In the genomic region with DNA sequence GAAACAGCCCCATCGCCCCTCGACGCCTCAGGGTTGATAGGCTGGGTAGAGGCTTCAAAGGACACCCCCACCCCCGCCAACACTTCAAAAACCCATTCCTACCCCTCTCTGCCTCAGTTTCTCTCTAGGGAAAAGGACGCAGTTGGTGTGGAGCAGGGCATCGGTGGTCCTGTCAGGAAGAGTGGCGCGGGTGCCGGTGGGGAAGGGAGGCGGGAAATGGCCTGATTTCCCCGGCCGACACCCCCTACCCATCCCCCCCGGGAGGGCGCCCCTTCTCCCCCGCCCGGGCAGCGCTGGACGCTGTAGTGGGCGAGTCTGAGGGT, we compare ENCODE assay signal across 8 cellular contexts. TPM values are rescaled to one million over a fixed set of nuclear protein-coding genes. Genes with fewer than 3 reads are reported as not detected.
A peak's percentile ranks its signal among the peaks of the same experiment; 100 is the strongest.
DNase-seq lines count a peak whose midpoint lies in the region; ATAC-seq and TF ChIP-seq lines count a peak whose summit lies in the region.

No MANE protein-coding gene starts in this region.

- H3K27ac ChIP-seq in CD8-positive, alpha-beta T cell (ENCODE audit: low read depth, low read length): peak overlapping the region; percentile 40
- H3K27ac ChIP-seq in ascending aorta: peak overlapping the region; percentile 84 to 90
- peak overlapping the region; percentile 91 to 92 for H3K27ac ChIP-seq in lung (ENCODE audit: low read depth in 1 of 2, low read length in 1 of 2)
- peak overlapping the region; percentile 30 to 49 for H3K27ac ChIP-seq in aorta (ENCODE audit: low read depth in 1 of 2, low read length in 2 of 2)

- peak overlapping the region; percentile 88 for H3K4me3 Mint-ChIP-seq in CD8-positive, alpha-beta T cell

- no peak for DNase-seq in CD8-positive, alpha-beta T cell
- no peak for DNase-seq in ascending aorta (ENCODE audit: low spot score in 2 of 2)
- DNase-seq in lung (ENCODE audit: low spot score): no peak
- no peak for DNase-seq in aorta
- no peak for DNase-seq in KBM-7
- DNase-seq in left lobe of liver (ENCODE audit: low spot score): no peak
- DNase-seq in effector CD4-positive, alpha-beta T cell: no peak

- no peak overlapping the region for H3K27ac Mint-ChIP-seq in CD8-positive, alpha-beta T cell

- CTCF ChIA-PET in CD8-positive, alpha-beta T cell (lab: Charles Lee): no interaction called here

- peak overlapping the region; percentile 89 for H3K4me3 ChIP-seq in CD8-positive, alpha-beta T cell (ENCODE audit: low read depth, low read length)
- H3K4me3 ChIP-seq in ascending aorta: peak overlapping the region; percentile 67 to 83
- peak overlapping the region; percentile 66 for H3K4me3 ChIP-seq in lung
- peak overlapping the region; percentile 65 to 75 for H3K4me3 ChIP-seq in aorta (ENCODE audit: low read length in 2 of 2)

- no peaks in the 10 kb centered on the region for H3K36me3 ChIP-seq in CD8-positive, alpha-beta T cell (ENCODE audit: insufficient read depth, low read length)
- H3K36me3 ChIP-seq in ascending aorta (peaks cover 0 to 5% of the 10 kb centered on the region in 2 donors), lung (ENCODE audit: control insufficient read depth in 2 of 2, insufficient read depth in 2 of 2, low read length in 2 of 2) (no peaks in the 10 kb centered on the region), aorta (ENCODE audit: control insufficient read depth in 1 of 2, insufficient read depth in 2 of 2, low read length in 1 of 2) (no peaks in the 10 kb centered on the region)

- POLR2A ChIA-PET in CD8-positive, alpha-beta T cell (lab: Charles Lee): no interaction called here

- intact Hi-C loops in CD8-positive, alpha-beta T cell (cut with DNase I, micrococcal nuclease): no loop called here
- intact Hi-C loops in ascending aorta (cut with DNase I) (loop anchor here (1.0 to 5.0 kb wide), 6 partner anchors 21 to 305 kb away; a partner anchor contains a TSS), aorta (cut with DNase I) (loop anchor here in 1 of 2 donors (2.0 to 5.0 kb wide), 2 partner anchors 22 to 195 kb away; a partner anchor contains a TSS)

- no peaks in the 10 kb centered on the region for H3K4me1 ChIP-seq in CD8-positive, alpha-beta T cell (ENCODE audit: insufficient read depth, low read length)
- H3K4me1 ChIP-seq in ascending aorta (peaks cover 0 to 6% of the 10 kb centered on the region in 2 donors), lung (ENCODE audit: control insufficient read depth in 2 of 2, insufficient read depth in 2 of 2, low read length in 2 of 2) (peaks cover 0 to 3% of the 10 kb centered on the region in 2 donors), aorta (ENCODE audit: control insufficient read depth in 1 of 2, insufficient read depth in 2 of 2, low read length in 2 of 2) (peaks cover 0 to 2% of the 10 kb centered on the region in 2 donors)

- no peaks in the 10 kb centered on the region for H3K9me3 ChIP-seq in CD8-positive, alpha-beta T cell (ENCODE audit: low read length)
- peaks cover 0 to 2% of the 10 kb centered on the region in 2 donors for H3K9me3 ChIP-seq in ascending aorta
- no peaks in the 10 kb centered on the region for H3K9me3 ChIP-seq in lung (ENCODE audit: control insufficient read depth in 2 of 2, insufficient read depth in 1 of 2, low read length in 1 of 2)
- H3K9me3 ChIP-seq in aorta (ENCODE audit: control insufficient read depth, low read length): no peaks in the 10 kb centered on the region

- H3K27me3 ChIP-seq in CD8-positive, alpha-beta T cell (ENCODE audit: insufficient read depth, low read length): no peaks in the 10 kb centered on the region
- no peaks in the 10 kb centered on the region for H3K27me3 ChIP-seq in ascending aorta
- H3K27me3 ChIP-seq in lung (ENCODE audit: control insufficient read depth, insufficient read depth): no peaks in the 10 kb centered on the region
- H3K27me3 ChIP-seq in aorta (ENCODE audit: control insufficient read depth in 1 of 2, insufficient read depth in 2 of 2, low read length in 1 of 2): no peaks in the 10 kb centered on the region

- WGBS in lung, 2 donors: 0 to 1% methylated on average over 10 to 16 of the region's 19 CpGs
- 0 to 2% methylated on average over 17 to 19 of the region's 19 CpGs for WGBS in aorta, 2 donors

- no peaks in the 10 kb centered on the region for H3K27me3 Mint-ChIP-seq in CD8-positive, alpha-beta T cell (ENCODE audit: low read depth)

- no peaks in the 10 kb centered on the region for H3K36me3 Mint-ChIP-seq in CD8-positive, alpha-beta T cell

- H3K4me1 Mint-ChIP-seq in CD8-positive, alpha-beta T cell (ENCODE audit: low read depth): peaks cover 13% of the 10 kb centered on the region

- no peak for ATAC-seq in CD8-positive, alpha-beta T cell
- ATAC-seq in HG02840 (IDR thresholded peaks at IDR 0.05; ENCODE audit: low FRiP score, unreplicated experiment): peak; percentile 12
- no peak for ATAC-seq in lung (ENCODE audit: insufficient read depth, low FRiP score)
- ATAC-seq in aorta (ENCODE audit: low FRiP score): no peak
- no peak for ATAC-seq in left lobe of liver

- no peak for TF ChIP-seq CTCF in CD8-positive, alpha-beta T cell (IDR thresholded peaks at IDR 0.05)
- TF ChIP-seq CTCF in ascending aorta (IDR thresholded peaks at IDR 0.05) (no peak), lung (IDR thresholded peaks at IDR 0.05; ENCODE audit: control extremely low read depth, extremely low read depth) (no peak)

- in situ Hi-C loops in KBM-7 (cut with MboI; ENCODE audit: low pct_unique_long_range_greater_than_20kb, low sequenced_read_pairs): no loop called here

- no peaks in the 10 kb centered on the region for H3K9me3 Mint-ChIP-seq in CD8-positive, alpha-beta T cell

RNA-seq across cellular contexts. Expression of a gene that starts 0.4 kb away (rescaled TPM):
- 1 to 10 TPM; 1.3 to 1.4 TPM for total RNA-seq in CD8-positive, alpha-beta T cell
- total RNA-seq in ascending aorta (24.5 TPM), lung (10 to 100 TPM; 15.3 to 43.7 TPM), aorta (10 to 100 TPM; 31.0 to 38.0 TPM), left lobe of liver (3.1 TPM)
- polyA plus RNA-seq in lung (10 to 100 TPM; 22.5 to 34.7 TPM), aorta (10 to 100 TPM; 12.0 to 40.6 TPM)

RNA-seq across cellular contexts. Expression of a gene that starts 21.9 kb away (rescaled TPM):
- total RNA-seq in CD8-positive, alpha-beta T cell: 10 to 100 TPM; 10.3 to 11.1 TPM
- total RNA-seq in ascending aorta (6.2 TPM), lung (10 to 100 TPM in 1 of 2 donors, 1 to 10 TPM in 1; 6.8 to 15.9 TPM), aorta (10 to 100 TPM in 1 of 2 donors, 1 to 10 TPM in 1; 6.1 to 12.5 TPM), left lobe of liver (5.6 TPM)
- polyA plus RNA-seq in lung (1 to 10 TPM; 2.7 to 4.1 TPM), aorta (1 to 10 TPM; 1.5 to 4.2 TPM)

RNA-seq across cellular contexts. Expression of a gene that starts 33.3 kb away (rescaled TPM):
- 1 to 10 TPM; 2.5 to 2.7 TPM for total RNA-seq in CD8-positive, alpha-beta T cell
- not detected for total RNA-seq in ascending aorta
- 10 to 100 TPM in 1 of 2 donors, 1 to 10 TPM in 1; 7.6 to 39.4 TPM for total RNA-seq in lung
- polyA plus RNA-seq in lung: 10 to 100 TPM; 29.9 to 36.5 TPM
- total RNA-seq in aorta: 1 to 10 TPM; 2.9 to 3.7 TPM
- polyA plus RNA-seq in aorta: 1 to 10 TPM; 2.0 to 3.1 TPM
- total RNA-seq in left lobe of liver: 18.3 TPM

RNA-seq across cellular contexts. Expression of a gene that starts 49.9 kb away (rescaled TPM):
- 10 to 100 TPM; 21.8 to 22.0 TPM for total RNA-seq in CD8-positive, alpha-beta T cell
- 15.6 TPM for total RNA-seq in ascending aorta
- 10 to 100 TPM; 15.3 to 27.8 TPM for total RNA-seq in lung
- polyA plus RNA-seq in lung: 10 to 100 TPM; 10.4 to 12.0 TPM
- total RNA-seq in aorta: 10 to 100 TPM; 12.9 to 13.7 TPM
- polyA plus RNA-seq in aorta: 1 to 10 TPM; 7.7 to 9.3 TPM
- 5.6 TPM for total RNA-seq in left lobe of liver

RNA-seq across cellular contexts. Expression of a gene that starts 56.7 kb away (rescaled TPM):
- total RNA-seq in CD8-positive, alpha-beta T cell: 1 to 10 TPM; 1.9 to 2.6 TPM
- total RNA-seq in ascending aorta: 0.32 TPM
- 10 to 100 TPM; 14.4 to 22.4 TPM for total RNA-seq in lung
- polyA plus RNA-seq in lung: 1 to 10 TPM; 5.2 to 6.6 TPM
- 10 to 100 TPM in 1 of 2 donors, 1 to 10 TPM in 1; 4.6 to 11.1 TPM for total RNA-seq in aorta
- 1 to 10 TPM; 5.3 to 5.6 TPM for polyA plus RNA-seq in aorta
- total RNA-seq in left lobe of liver: 2.0 TPM

Comparison
In these comparisons a context has a peak if more than half of its experiments do, and no peak if none do; other contexts are left out.
1. H3K27ac ChIP-seq: peak in every context shown above with its lines; median percentile 92 in lung; 87 in ascending aorta; 40 in CD8-positive, alpha-beta T cell; 40 in aorta.